Comparison of ENCODE assay signal across 12 cellular contexts in the genomic region with DNA sequence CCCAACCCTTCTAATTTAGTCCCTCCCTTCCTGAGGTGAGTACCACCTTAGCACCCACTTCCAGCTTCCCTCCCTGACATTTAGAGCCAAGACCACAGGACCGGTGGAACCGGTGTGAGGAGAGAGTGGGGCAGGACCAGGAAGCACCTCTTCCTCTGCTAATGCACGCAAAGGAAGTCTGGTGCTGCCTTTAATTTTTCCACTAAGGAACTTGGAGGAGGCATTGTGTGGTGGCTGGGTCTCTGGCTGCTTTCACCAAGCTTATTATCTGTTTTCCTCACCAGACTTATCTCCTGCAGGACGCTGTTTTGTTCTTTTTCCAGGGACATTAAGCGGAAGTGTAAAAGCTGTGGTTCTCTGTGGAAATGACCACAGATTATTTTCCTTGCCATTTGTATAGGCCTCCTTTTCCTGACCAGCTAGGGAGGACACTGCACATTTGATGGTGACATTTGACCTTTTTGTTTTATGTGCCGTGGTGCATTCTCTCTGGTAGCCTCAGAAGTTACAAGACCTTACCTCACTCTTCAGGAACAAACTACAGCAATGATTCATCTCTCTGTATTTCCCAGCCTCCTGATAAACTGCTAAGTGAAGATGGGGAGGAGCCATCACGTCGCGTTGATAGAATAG. TPM values are rescaled to one million over a fixed set of nuclear protein-coding genes. Genes with fewer than 3 reads are reported as not detected.
DNase-seq lines count a peak whose midpoint lies in the region; FAIRE-seq and TF ChIP-seq lines count a peak whose summit lies in the region.
"Had no signal": no experiment of that assay in that cellular context is flagged by ENCODE, and none has a peak within 500 bp of the region (broad histone marks: within the 10 kb centered on the region; RNA-seq: fewer than 3 reads in every experiment).

No MANE protein-coding gene starts in this region.

- POLR2A ChIA-PET in activated CD4-positive, alpha-beta memory T cell treated with anti-CD3 and anti-CD28 coated beads for 36 hours (lab: Charles Lee): no interaction called here

- CTCF ChIA-PET in activated CD4-positive, alpha-beta memory T cell treated with anti-CD3 and anti-CD28 coated beads for 36 hours (lab: Charles Lee): no interaction called here

- H3K4me3 Mint-ChIP-seq in activated CD4-positive, alpha-beta memory T cell treated with anti-CD3 and anti-CD28 coated beads for 36 hours: no peak overlapping the region

- H3K36me3 ChIP-seq in bronchial epithelial cell (ENCODE audit: control insufficient read depth, insufficient read depth, low read length) (no peaks in the 10 kb centered on the region), smooth muscle cell (ENCODE audit: low read depth) (no peaks in the 10 kb centered on the region)

- H3K9me3 Mint-ChIP-seq in activated CD4-positive, alpha-beta memory T cell treated with anti-CD3 and anti-CD28 coated beads for 36 hours: no peaks in the 10 kb centered on the region

- DNase-seq in M059J (ENCODE audit: low read depth): peak; percentile 14
- peak; percentile 84 for DNase-seq in bronchial epithelial cell (ENCODE audit: low read depth)
- peak; percentile 59 for DNase-seq in islet precursor cell
- DNase-seq in smooth muscle cell (lab: John Stamatoyannopoulos, UW; ENCODE audit: unreplicated experiment): no peak
- DNase-seq in NK-92 (lab: John Stamatoyannopoulos, UW; ENCODE audit: unreplicated experiment): no peak
- no peak for DNase-seq in NCI-H524 treated with DMSO at 0.1 percent for 48 hours (lab: John Stamatoyannopoulos, UW)
- no peak for DNase-seq in NCI-H69 (lab: John Stamatoyannopoulos, UW)
- no peak for DNase-seq in activated CD4-positive, alpha-beta memory T cell treated with anti-CD3 and anti-CD28 coated beads for 36 hours
- DNase-seq: NCI-H1436 treated with DMSO at 0.1 percent for 48 hours, T-helper 9 cell had no signal

- H3K36me3 Mint-ChIP-seq in activated CD4-positive, alpha-beta memory T cell treated with anti-CD3 and anti-CD28 coated beads for 36 hours: no peaks in the 10 kb centered on the region

- H3K27me3 ChIP-seq in bronchial epithelial cell (ENCODE audit: control insufficient read depth, insufficient read depth, low read length) (no peaks in the 10 kb centered on the region), smooth muscle cell (ENCODE audit: low read depth) (no peaks in the 10 kb centered on the region)

- H3K4me1 ChIP-seq in smooth muscle cell (ENCODE audit: low read depth): no peaks in the 10 kb centered on the region

- peak overlapping the region; percentile 14 for H3K27ac ChIP-seq in smooth muscle cell (ENCODE audit: low read depth)
- H3K27ac ChIP-seq: HL-60 had no signal

- no peaks in the 10 kb centered on the region for H3K9me3 ChIP-seq in smooth muscle cell (replicated peaks; ENCODE audit: low read depth)

- intact Hi-C loops in activated CD4-positive, alpha-beta memory T cell treated with anti-CD3 and anti-CD28 coated beads for 36 hours (cut with micrococcal nuclease): no loop called here

- H3F3A ChIP-seq in smooth muscle cell (ENCODE audit: low read depth): no peaks in the 10 kb centered on the region

- no peaks in the 10 kb centered on the region for H3K79me2 ChIP-seq in smooth muscle cell (ENCODE audit: low read depth)

- H4K20me1 ChIP-seq in smooth muscle cell (ENCODE audit: low read depth): no peaks in the 10 kb centered on the region

- H3K4me3 ChIP-seq in bronchial epithelial cell (ENCODE audit: low read depth, low read length) (no peak overlapping the region), smooth muscle cell (no peak overlapping the region)
- H3K4me3 ChIP-seq: coronary artery had no signal

- no peak overlapping the region for H3K9ac ChIP-seq in smooth muscle cell (ENCODE audit: low read depth)

- H3K27me3 Mint-ChIP-seq in activated CD4-positive, alpha-beta memory T cell treated with anti-CD3 and anti-CD28 coated beads for 36 hours: peaks cover 6% of the 10 kb centered on the region

- FAIRE-seq in bronchial epithelial cell (lab: Jason Lieb, UNC): peak; percentile 13

- H3K27ac Mint-ChIP-seq in activated CD4-positive, alpha-beta memory T cell treated with anti-CD3 and anti-CD28 coated beads for 36 hours: no peak overlapping the region

- peak overlapping the region; percentile 38 for H3K4me2 ChIP-seq in smooth muscle cell

- H3K4me1 Mint-ChIP-seq in activated CD4-positive, alpha-beta memory T cell treated with anti-CD3 and anti-CD28 coated beads for 36 hours (ENCODE audit: low read depth): no peaks in the 10 kb centered on the region

- whole genome bisulfite sequencing in smooth muscle cell (ENCODE audit: low lambda C conversion rate): 41% methylated on average over 9 of the region's 9 CpGs

- H2AFZ ChIP-seq in smooth muscle cell (ENCODE audit: low read depth): peak overlapping the region; percentile 52

- TF ChIP-seq CTCF in bronchial epithelial cell (IDR thresholded peaks at IDR 0.05; ENCODE audit: insufficient read depth, low read length, severe bottlenecking) (no peak), smooth muscle cell (IDR thresholded peaks at IDR 0.05; ENCODE audit: borderline replicate concordance, insufficient read depth, poor library complexity, severe bottlenecking) (no peak)

RNA-seq across cellular contexts. Expression of a gene that starts 39.8 kb away (rescaled TPM):
- 46.5 and 88.8 TPM in 2 replicates for total RNA-seq in M059J (2014; rRNA removed; shearing (Covaris generic))
- total RNA-seq in bronchial epithelial cell (339 and 365 TPM in 2 replicates), smooth muscle cell (186 and 215 TPM in 2 replicates)
- 76.3 and 78.7 TPM in 2 replicates for polyA plus RNA-seq in smooth muscle cell
- 10 to 100 TPM; 67.5 to 68.1 TPM for total RNA-seq in activated CD4-positive, alpha-beta memory T cell treated with anti-CD3 and anti-CD28 coated beads for 36 hours

Comparison
In these comparisons a context has a peak if more than half of its experiments do, and no peak if none do; other contexts are left out.
1. DNase-seq: peak in M059J (single experiment), bronchial epithelial cell (single experiment) and islet precursor cell (single experiment); none in smooth muscle cell (single experiment), NK-92 (single experiment), NCI-H524 treated with DMSO at 0.1 percent for 48 hours (single experiment), NCI-H69 (single experiment) and activated CD4-positive, alpha-beta memory T cell treated with anti-CD3 and anti-CD28 coated beads for 36 hours (single experiment).